In the genomic region with DNA sequence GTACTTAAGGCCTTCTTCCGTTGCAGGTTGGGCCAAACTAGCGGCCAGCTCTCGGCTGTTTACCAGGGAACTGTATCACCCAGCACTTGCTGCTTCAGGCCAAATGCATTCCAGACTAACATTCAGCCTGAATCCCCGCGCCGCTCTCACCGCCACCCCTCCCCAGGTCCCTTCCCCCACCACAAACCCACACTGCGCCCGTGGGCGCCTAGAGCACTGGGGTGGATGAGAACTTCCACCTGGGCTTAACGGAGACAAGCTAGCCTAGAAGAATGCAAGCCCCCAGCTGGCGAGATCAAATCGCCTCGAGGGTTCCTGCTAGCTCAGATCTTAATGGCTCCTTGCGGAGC, we compare ENCODE assay signal across 9 cellular contexts. TPM values are rescaled to one million over a fixed set of nuclear protein-coding genes. Genes with fewer than 3 reads are reported as not detected.
DNase-seq lines count a peak whose midpoint lies in the region; ATAC-seq, FAIRE-seq and TF ChIP-seq lines count a peak whose summit lies in the region.
"Had no signal": no experiment of that assay in that cellular context is flagged by ENCODE, and none has a peak within 500 bp of the region (broad histone marks: within the 10 kb centered on the region; RNA-seq: fewer than 3 reads in every experiment).

No MANE protein-coding gene starts in this region.

- CTCF ChIA-PET in BJ (lab: Yijun Ruan, JAX) = interaction anchor here (0.6 to 2.9 kb wide), 10 partner anchors 9 to 126 kb away, joined by 3 to 10 read pairs (median 6); partner anchors contain the start of gene OR2F2

- H3K27ac Mint-ChIP-seq in activated T-cell treated with anti-CD3 and anti-CD28 coated beads, Interleukin-2, amount 50 U/mL, for 72 hours = peak overlapping the region; percentile 79
- H3K27ac Mint-ChIP-seq in osteocyte (ENCODE audit: unreplicated experiment) = peak overlapping the region; percentile 96

- H3K36me3 Mint-ChIP-seq in activated T-cell treated with anti-CD3 and anti-CD28 coated beads, Interleukin-2, amount 50 U/mL, for 72 hours (ENCODE audit: insufficient read depth in 2 of 2) = no peaks in the 10 kb centered on the region
- no peaks in the 10 kb centered on the region for H3K36me3 Mint-ChIP-seq in osteocyte (ENCODE audit: unreplicated experiment)

- no peak for FAIRE-seq in GM12891 (lab: Jason Lieb, UNC)

- intact Hi-C loops in head of caudate nucleus (cut with DNase I) = no loop called here

- peak; percentile 31 for ATAC-seq in HG02588 (IDR thresholded peaks at IDR 0.05; ENCODE audit: unreplicated experiment)
- no peak for ATAC-seq in activated T-cell treated with anti-CD3 and anti-CD28 coated beads, Interleukin-2, amount 50 U/mL, for 72 hours (replicated peaks in 1 of 2)
- no peak for ATAC-seq in GM18870 (IDR thresholded peaks at IDR 0.05; ENCODE audit: unreplicated experiment)
- ATAC-seq in HG03354 (IDR thresholded peaks at IDR 0.05; ENCODE audit: poor library complexity, severe bottlenecking, unreplicated experiment) = no peak

- peaks cover 24% of the 10 kb centered on the region for H3K4me1 Mint-ChIP-seq in activated T-cell treated with anti-CD3 and anti-CD28 coated beads, Interleukin-2, amount 50 U/mL, for 72 hours (ENCODE audit: low read depth)
- H3K4me1 Mint-ChIP-seq in osteocyte (ENCODE audit: unreplicated experiment) = peaks cover 26% of the 10 kb centered on the region

- TF ChIP-seq CTCF in BJ (IDR thresholded peaks at IDR 0.05; ENCODE audit: insufficient read depth, low read depth, low read length) = no peak
- no peak for TF ChIP-seq CTCF in osteocyte (IDR thresholded peaks at IDR 0.05)

- H3K27me3 Mint-ChIP-seq in activated T-cell treated with anti-CD3 and anti-CD28 coated beads, Interleukin-2, amount 50 U/mL, for 72 hours (ENCODE audit: low read depth) = no peaks in the 10 kb centered on the region
- no peaks in the 10 kb centered on the region for H3K27me3 Mint-ChIP-seq in osteocyte (ENCODE audit: unreplicated experiment)

- POLR2A ChIA-PET in BJ (lab: Charles Lee) = interaction anchor here (1.1 kb wide), 1 partner anchor 10 kb away, joined by 5 read pairs; no protein-coding TSS in a partner anchor

- no peak for TF ChIP-seq POLR2A in GM12891 (IDR thresholded peaks at IDR 0.05; ENCODE audit: low read depth, low read length)

- DNase-seq in BJ (ENCODE audit: low read depth) = no peak
- DNase-seq in activated T-cell treated with anti-CD3 and anti-CD28 coated beads, Interleukin-2, amount 50 U/mL, for 72 hours = no peak
- DNase-seq in head of caudate nucleus = peak in 39 of 42 donors; percentile 23 to 76 (median 52)
- DNase-seq in osteocyte (ENCODE audit: extremely low spot score, unreplicated experiment) = no peak
- no peak for DNase-seq in GM12891 (ENCODE audit: insufficient read length, low spot score)

- H3K27me3 ChIP-seq in BJ (ENCODE audit: control insufficient read depth, insufficient read depth, low read length) = no peaks in the 10 kb centered on the region

- no peaks in the 10 kb centered on the region for H3K9me3 Mint-ChIP-seq in activated T-cell treated with anti-CD3 and anti-CD28 coated beads, Interleukin-2, amount 50 U/mL, for 72 hours
- H3K9me3 Mint-ChIP-seq in osteocyte (ENCODE audit: unreplicated experiment) = no peaks in the 10 kb centered on the region

- peak overlapping the region; percentile 93 to 94 for H3K4me3 Mint-ChIP-seq in activated T-cell treated with anti-CD3 and anti-CD28 coated beads, Interleukin-2, amount 50 U/mL, for 72 hours
- H3K4me3 Mint-ChIP-seq in osteocyte (ENCODE audit: unreplicated experiment) = peak overlapping the region; percentile 90

- H3K36me3 ChIP-seq in BJ (ENCODE audit: control insufficient read depth, insufficient read depth, low read length) = no peaks in the 10 kb centered on the region

- H3K4me3 ChIP-seq in BJ (ENCODE audit: low read depth, low read length) = peak overlapping the region; percentile 87

TF ChIP-seq in GM12891, 5 proteins besides CTCF, POLR2A, EP300 and RAD21:
- TF ChIP-seq POU2F2 (IDR thresholded peaks at IDR 0.05; ENCODE audit: low read depth, low read length) (no peak), POLR2AphosphoS5 (IDR thresholded peaks at IDR 0.05; ENCODE audit: low read depth, low read length) (no peak), TAF1 (IDR thresholded peaks at IDR 0.05; ENCODE audit: low read depth, low read length) (no peak), SPI1 (IDR thresholded peaks at IDR 0.05; ENCODE audit: low read depth, low read length) (no peak), PAX5 (IDR thresholded peaks at IDR 0.05; ENCODE audit: insufficient read depth, low read length, severe bottlenecking) (no peak)

RNA-seq across cellular contexts. Expression of gene TCAF1, which starts 0.6 kb away (rescaled TPM):
- polyA plus RNA-seq in BJ (2011; rRNA removed) = 39.9 and 55.2 TPM in 2 replicates
- polyA minus RNA-seq in BJ (2011; rRNA and poly(A)+ RNA removed) = 44.4 and 63.6 TPM in 2 replicates
- 10 to 100 TPM; 13.2 to 18.5 TPM for total RNA-seq in activated T-cell treated with anti-CD3 and anti-CD28 coated beads, Interleukin-2, amount 50 U/mL, for 72 hours
- total RNA-seq in osteocyte = 82.4 and 87.8 TPM in 2 replicates
- polyA plus RNA-seq in GM12891 (2012; ENCODE audit: low read depth, missing spikeins) = 4.4 TPM

RNA-seq across cellular contexts. Expression of gene OR2F2, which starts 33.7 kb away (rescaled TPM):
- polyA plus RNA-seq in BJ (2011; rRNA removed) = not detected in 2 replicates
- not detected in 2 replicates for polyA minus RNA-seq in BJ (2011; rRNA and poly(A)+ RNA removed)
- total RNA-seq in activated T-cell treated with anti-CD3 and anti-CD28 coated beads, Interleukin-2, amount 50 U/mL, for 72 hours = not detected
- total RNA-seq in osteocyte = not detected in 2 replicates
- polyA plus RNA-seq in GM12891 (2012; ENCODE audit: low read depth, missing spikeins) = not detected
- total RNA-seq: LHCN-M2 had no signal

RNA-seq across cellular contexts. Expression of gene OR2F1, which starts 53.3 kb away (rescaled TPM):
- not detected in 2 replicates for polyA plus RNA-seq in BJ (2011; rRNA removed)
- polyA minus RNA-seq in BJ (2011; rRNA and poly(A)+ RNA removed) = not detected in 2 replicates
- not detected for total RNA-seq in activated T-cell treated with anti-CD3 and anti-CD28 coated beads, Interleukin-2, amount 50 U/mL, for 72 hours
- not detected in 2 replicates for total RNA-seq in osteocyte
- polyA plus RNA-seq in GM12891 (2012; ENCODE audit: low read depth, missing spikeins) = not detected
- total RNA-seq: LHCN-M2 had no signal

Comparison
In these comparisons a context has a peak if more than half of its experiments do, and no peak if none do; other contexts are left out.
1. DNase-seq: peak in head of caudate nucleus (39 of 42); none in BJ (single experiment), activated T-cell treated with anti-CD3 and anti-CD28 coated beads, Interleukin-2, amount 50 U/mL, for 72 hours (0 of 2), osteocyte (single experiment) and GM12891 (single experiment).